ENCODE assay signal across 23 cellular contexts in the genomic region with DNA sequence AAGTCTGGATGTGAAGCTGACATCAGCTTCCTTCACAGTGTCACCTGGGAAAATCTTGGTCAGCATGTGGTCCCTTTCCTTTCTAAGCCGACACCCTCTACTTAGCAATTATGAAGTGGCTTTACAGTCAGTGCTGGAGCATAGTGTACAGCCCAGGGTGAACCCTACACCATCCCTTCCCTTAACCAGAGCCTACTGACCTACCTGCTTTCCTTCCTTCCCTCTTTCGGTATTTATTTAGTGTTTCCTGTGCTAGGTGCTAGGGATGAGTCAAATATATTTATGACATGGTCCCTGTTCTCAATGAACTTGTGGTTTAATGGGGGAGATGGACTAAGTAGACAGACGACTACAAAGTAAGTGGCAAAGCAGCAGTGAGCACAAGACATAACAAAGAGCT.
A peak's percentile ranks its signal among the peaks of the same experiment; 100 is the strongest.
DNase-seq lines count a peak whose midpoint lies in the region; ATAC-seq and TF ChIP-seq lines count a peak whose summit lies in the region.
"Had no signal": no experiment of that assay in that cellular context is flagged by ENCODE, and none has a peak within 500 bp of the region (broad histone marks: within the 10 kb centered on the region; RNA-seq: fewer than 3 reads in every experiment).

No MANE protein-coding gene starts in this region.

- intact Hi-C loops in mammary epithelial cell (cut with micrococcal nuclease) (no loop called here), breast epithelium (cut with DNase I; ENCODE audit: low total_unique reads) (no loop called here)

- DNase-seq in NCI-H146 (lab: John Stamatoyannopoulos, UW) (peak; percentile 5), NCI-H146 treated with DMSO at 0.1 percent for 48 hours (lab: John Stamatoyannopoulos, UW; ENCODE audit: unreplicated experiment) (no peak), mammary epithelial cell (peak; percentile 65), breast epithelium (ENCODE audit: low spot score in 2 of 2) (no peak), NCI-H526 treated with DMSO at 0.1 percent for 48 hours (lab: John Stamatoyannopoulos, UW) (no peak), HK-2 (ENCODE audit: unreplicated experiment) (no peak)
- DNase-seq in activated naive CD4-positive, alpha-beta T cell treated with anti-CD3 and anti-CD28 coated beads, Interleukin-2, amount 50 U/mL, for 72 hours (ENCODE audit: low spot score in 2 of 2): peak in 1 of 2 donors; percentile 24
- peak; percentile 36 for DNase-seq in stimulated activated CD8-positive, alpha-beta memory T cell treated with anti-CD3 and anti-CD28 coated beads, Interleukin-4, amount 100 ng/mL, for 48 hours
- DNase-seq: activated gamma-delta T cell; AML-193; CD8-positive, alpha-beta memory T cell; DMS79; effector CD8-positive, alpha-beta T cell; glutamatergic neuron; H7; left ventricle myocardium superior; NCI-H1694 treated with DMSO at 0.1 percent for 48 hours; small intestine; uterus had no signal

- H3K27ac ChIP-seq in mammary epithelial cell (ENCODE audit: insufficient read depth, low read depth, low read length) (no peak overlapping the region), breast epithelium (no peak overlapping the region)
- H3K27ac ChIP-seq: 22Rv1, ascending aorta, neutrophil, uterus had no signal

- H3K36me3 ChIP-seq in mammary epithelial cell (ENCODE audit: insufficient read depth, low read length): no peaks in the 10 kb centered on the region
- no peaks in the 10 kb centered on the region for H3K36me3 ChIP-seq in breast epithelium
- H3K36me3 ChIP-seq: neutrophil, uterus had no signal

- H3K27ac Mint-ChIP-seq in activated naive CD4-positive, alpha-beta T cell treated with anti-CD3 and anti-CD28 coated beads, Interleukin-2, amount 50 U/mL, for 72 hours: no peak overlapping the region

- TF ChIP-seq CTCF in mammary epithelial cell (conservative IDR thresholded peaks at IDR 0.05 in 1 of 2, IDR thresholded peaks at IDR 0.05 in 1 of 2; ENCODE audit: extremely low read depth in 1 of 2, insufficient read depth in 1 of 2, low read depth in 1 of 2, low read length in 2 of 2): no peak
- no peak for TF ChIP-seq CTCF in breast epithelium (IDR thresholded peaks at IDR 0.05)

- dilution Hi-C loops in mammary epithelial cell (cut with HindIII; ENCODE audit: low sequenced_read_pairs): no loop called here

- no peaks in the 10 kb centered on the region for H3K9me3 Mint-ChIP-seq in activated naive CD4-positive, alpha-beta T cell treated with anti-CD3 and anti-CD28 coated beads, Interleukin-2, amount 50 U/mL, for 72 hours
- H3K9me3 Mint-ChIP-seq: CD8-positive, alpha-beta memory T cell had no signal

- H3K27me3 ChIP-seq in mammary epithelial cell (ENCODE audit: insufficient read depth, low read length): no peaks in the 10 kb centered on the region
- no peaks in the 10 kb centered on the region for H3K27me3 ChIP-seq in breast epithelium
- H3K27me3 ChIP-seq: ascending aorta, uterus had no signal

- H3K4me1 ChIP-seq in mammary epithelial cell (ENCODE audit: insufficient read depth, low read length) (peaks cover 32% of the 10 kb centered on the region), breast epithelium (no peaks in the 10 kb centered on the region)
- H3K4me1 ChIP-seq: ascending aorta, uterus had no signal

- no peaks in the 10 kb centered on the region for H3K79me2 ChIP-seq in mammary epithelial cell (ENCODE audit: insufficient read depth, low read length)

- WGBS in mammary epithelial cell (ENCODE audit: low coverage, missing lambda C conversion rate): 63% methylated on average over 3 of the region's 3 CpGs

- no peak overlapping the region for H3K4me2 ChIP-seq in mammary epithelial cell (ENCODE audit: insufficient read depth, low read depth, low read length)

- CTCF ChIA-PET in mammary epithelial cell (lab: Charles Lee; ENCODE audit: low non-redundant PET): no interaction called here

- no peaks in the 10 kb centered on the region for H4K20me1 ChIP-seq in mammary epithelial cell (ENCODE audit: insufficient read depth, low read length)

- H2AFZ ChIP-seq in mammary epithelial cell (ENCODE audit: low read depth, low read length): peak overlapping the region; percentile 18

- in situ Hi-C loops in mammary epithelial cell (cut with MboI; ENCODE audit: low sequenced_read_pairs in 2 of 2): no loop called here

- H3K9me3 ChIP-seq in mammary epithelial cell (replicated peaks; ENCODE audit: insufficient read depth, low read length): no peaks in the 10 kb centered on the region
- no peaks in the 10 kb centered on the region for H3K9me3 ChIP-seq in breast epithelium
- H3K9me3 ChIP-seq: ascending aorta, neutrophil, uterus had no signal

- peak; percentile 94 to 96 for ATAC-seq in activated naive CD4-positive, alpha-beta T cell treated with anti-CD3 and anti-CD28 coated beads, Interleukin-2, amount 50 U/mL, for 72 hours
- ATAC-seq: K562, left ventricle myocardium superior had no signal

- TF ChIP-seq POLR2A in breast epithelium (IDR thresholded peaks at IDR 0.05): no peak

- H3K36me3 Mint-ChIP-seq in activated naive CD4-positive, alpha-beta T cell treated with anti-CD3 and anti-CD28 coated beads, Interleukin-2, amount 50 U/mL, for 72 hours: peaks cover 0 to 6% of the 10 kb centered on the region in 2 donors
- H3K36me3 Mint-ChIP-seq: CD8-positive, alpha-beta memory T cell had no signal

- no TSS peak for BruUV-seq in mammary epithelial cell (replicated peaks; lab: Mats Ljungman, UMichigan)

- H3K9ac ChIP-seq in mammary epithelial cell (ENCODE audit: insufficient read depth, low read length): no peak overlapping the region

- H3K4me3 ChIP-seq in mammary epithelial cell (replicated peaks in 1 of 3; ENCODE audit: insufficient read depth in 1 of 3, low read depth in 2 of 3, low read length in 3 of 3) (no peak overlapping the region), breast epithelium (no peak overlapping the region)
- H3K4me3 ChIP-seq: ascending aorta, K562, uterus had no signal

Comparison
In these comparisons a context has a peak if more than half of its experiments do, and no peak if none do; other contexts are left out.
1. DNase-seq: peak in NCI-H146 (single experiment), mammary epithelial cell (single experiment) and stimulated activated CD8-positive, alpha-beta memory T cell treated with anti-CD3 and anti-CD28 coated beads, Interleukin-4, amount 100 ng/mL, for 48 hours (single experiment); none in NCI-H146 treated with DMSO at 0.1 percent for 48 hours (single experiment), breast epithelium (0 of 2), NCI-H526 treated with DMSO at 0.1 percent for 48 hours (single experiment) and HK-2 (single experiment).